Comparison of ENCODE assay signal across 20 cellular contexts in the genomic region with DNA sequence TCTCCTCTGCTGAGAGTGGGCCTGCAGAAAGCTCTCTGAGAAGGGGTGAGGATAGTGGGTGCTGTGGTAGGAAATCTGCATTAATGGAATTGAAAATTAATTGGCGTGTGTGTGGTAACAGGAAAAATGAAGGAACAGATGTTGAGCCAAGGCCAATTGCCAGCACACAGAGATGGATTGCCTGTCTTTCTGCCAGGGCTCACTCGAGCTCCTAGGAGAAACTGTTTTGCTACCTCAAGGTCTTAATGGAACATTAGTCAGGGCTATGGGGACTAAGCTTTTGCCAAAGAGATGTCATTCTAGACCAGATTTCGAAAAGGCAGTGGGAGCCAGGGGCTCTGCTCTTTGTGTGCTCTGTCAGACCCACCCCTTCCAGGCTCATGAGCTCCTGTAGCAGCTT.
DNase-seq lines count a peak whose midpoint lies in the region; ATAC-seq and TF ChIP-seq lines count a peak whose summit lies in the region.
"Had no signal": no experiment of that assay in that cellular context is flagged by ENCODE, and none has a peak within 500 bp of the region (broad histone marks: within the 10 kb centered on the region; RNA-seq: fewer than 3 reads in every experiment).

No MANE protein-coding gene starts in this region.

- H3K4me3 ChIP-seq in GM23248: no peak overlapping the region
- H3K4me3 ChIP-seq in adrenal gland: no peak overlapping the region
- H3K4me3 ChIP-seq: A549, GM23338 had no signal

- no peak overlapping the region for H2AFZ ChIP-seq in GM23248
- H2AFZ ChIP-seq: GM23338 had no signal

- no peak overlapping the region for H3K4me3 Mint-ChIP-seq in glutamatergic neuron (ENCODE audit: unreplicated experiment)
- H3K4me3 Mint-ChIP-seq: GM23338 had no signal

- DNase-seq in AG20443 (ENCODE audit: low spot score) (peak; percentile 39), GM23248 (peak; percentile 19), adrenal gland (peak in 6 of 7 donors; percentile 22 to 76 (median 53)), glutamatergic neuron (no peak), SW 1271 (lab: John Stamatoyannopoulos, UW) (no peak), kidney tubule cell (ENCODE audit: low spot score) (no peak)
- DNase-seq: AML-193; COR-L47; DMS53; NCI-H1092 treated with DMSO at 0.1 percent for 48 hours; NCI-H2029; NK-92 treated with Interleukin-12 subunit alpha and Interleukin-12 subunit beta, amount 100 ng/mL, for 24 hours; SHP77; SK-N-SH; T-helper 1 cell had no signal

- H3K27me3 Mint-ChIP-seq in glutamatergic neuron (ENCODE audit: unreplicated experiment): no peaks in the 10 kb centered on the region

- no peaks in the 10 kb centered on the region for H3K79me2 ChIP-seq in GM23248 (ENCODE audit: insufficient read depth)

- H3F3A ChIP-seq in GM23248 (ENCODE audit: insufficient read depth): no peaks in the 10 kb centered on the region

- peaks cover 2% of the 10 kb centered on the region for H3K9me3 Mint-ChIP-seq in glutamatergic neuron (ENCODE audit: unreplicated experiment)
- H3K9me3 Mint-ChIP-seq: GM23338 had no signal

- H3K27ac ChIP-seq in GM23248 (no peak overlapping the region), adrenal gland (no peak overlapping the region)
- H3K27ac ChIP-seq: A549 had no signal

- no peaks in the 10 kb centered on the region for H4K20me1 ChIP-seq in GM23248 (ENCODE audit: insufficient read depth)

- H3K4me2 ChIP-seq in GM23248 (ENCODE audit: unreplicated experiment): no peak overlapping the region
- H3K4me2 ChIP-seq: A549, GM23338, SK-N-SH had no signal

- intact Hi-C loops in adrenal gland (cut with DNase I): no loop called here

- peak overlapping the region; percentile 67 for H3K27ac Mint-ChIP-seq in glutamatergic neuron (ENCODE audit: unreplicated experiment)
- H3K27ac Mint-ChIP-seq: GM23338 had no signal

- H3K27me3 ChIP-seq in GM23248 (replicated peaks; ENCODE audit: insufficient read depth): no peaks in the 10 kb centered on the region
- no peaks in the 10 kb centered on the region for H3K27me3 ChIP-seq in adrenal gland

- H3K9me2 ChIP-seq in GM23248 (ENCODE audit: insufficient read depth): no peaks in the 10 kb centered on the region
- H3K9me2 ChIP-seq: SK-N-SH had no signal

- ATAC-seq in GM21390 (IDR thresholded peaks at IDR 0.05; ENCODE audit: unreplicated experiment) (no peak), HG03025 (IDR thresholded peaks at IDR 0.05; ENCODE audit: low FRiP score, unreplicated experiment) (no peak)
- ATAC-seq: A549, GM23338, HCT116 had no signal

- no peak overlapping the region for H3K9ac ChIP-seq in GM23248
- H3K9ac ChIP-seq: SK-N-SH had no signal

- no peak for TF ChIP-seq CTCF in adrenal gland (IDR thresholded peaks at IDR 0.05)
- no peak for TF ChIP-seq CTCF in glutamatergic neuron (IDR thresholded peaks at IDR 0.05; ENCODE audit: partially characterized antibody, unreplicated experiment)

- WGBS in GM23248 (ENCODE audit: low coverage in 1 of 2, low lambda C conversion rate in 2 of 2, missing lambda C conversion rate in 2 of 2), 2 experiments: 26 to 37% methylated on average over 3 of the region's 3 CpGs
- WGBS in adrenal gland, 4 donors: 30 to 36% (median 32%) methylated on average over 3 of the region's 3 CpGs

- H3K4me1 Mint-ChIP-seq in glutamatergic neuron (ENCODE audit: low read depth, unreplicated experiment): peaks cover 4% of the 10 kb centered on the region

- in situ Hi-C loops in GM23248 (cut with MboI): no loop called here

- H3K4me1 ChIP-seq in GM23248 (ENCODE audit: insufficient read depth) (no peaks in the 10 kb centered on the region), adrenal gland (replicated peaks in 1 of 2) (no peaks in the 10 kb centered on the region)
- H3K4me1 ChIP-seq: A549 had no signal

- H3K36me3 Mint-ChIP-seq in glutamatergic neuron (ENCODE audit: unreplicated experiment): no peaks in the 10 kb centered on the region

- TF ChIP-seq POLR2A in adrenal gland (IDR thresholded peaks at IDR 0.05): no peak

- H3K36me3 ChIP-seq in GM23248 (ENCODE audit: low read depth): no peaks in the 10 kb centered on the region
- no peaks in the 10 kb centered on the region for H3K36me3 ChIP-seq in adrenal gland (replicated peaks in 1 of 2)

- H3K9me3 ChIP-seq in GM23248 (ENCODE audit: low read depth) (no peaks in the 10 kb centered on the region), adrenal gland (replicated peaks in 1 of 3) (no peaks in the 10 kb centered on the region)
- H3K9me3 ChIP-seq: A549, SK-N-SH had no signal

Comparison
In these comparisons a context has a peak if more than half of its experiments do, and no peak if none do; other contexts are left out.
1. DNase-seq: peak in AG20443 (single experiment), GM23248 (single experiment) and adrenal gland (6 of 7); none in glutamatergic neuron (single experiment), SW 1271 (0 of 2) and kidney tubule cell (single experiment).